27 cellular contexts compared by ENCODE assay signal in the genomic region with DNA sequence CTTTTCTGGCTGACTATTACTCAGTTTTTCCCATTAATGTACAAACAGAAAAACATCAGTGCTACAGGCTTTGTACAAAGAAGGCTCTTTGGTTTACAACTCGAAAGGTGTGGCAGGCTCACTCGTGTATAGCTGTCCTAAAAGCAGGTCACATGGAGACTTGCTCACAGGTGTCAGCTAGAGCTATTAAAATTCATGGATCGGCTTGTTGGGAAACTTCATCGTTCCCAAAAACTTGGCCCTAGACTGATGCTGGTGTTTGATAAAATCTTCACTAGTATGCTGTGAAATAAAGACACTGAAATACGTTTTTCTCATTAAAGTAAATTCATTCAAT.
"Had no signal": no experiment of that assay in that cellular context is flagged by ENCODE, and none has a peak within 500 bp of the region (broad histone marks: within the 10 kb centered on the region; RNA-seq: fewer than 3 reads in every experiment).

No MANE protein-coding gene starts in this region.

- H3K4me3 ChIP-seq: heart right ventricle, neural progenitor cell, stomach, testis, tibial artery, upper lobe of right lung, uterus had no signal

- H2AFZ ChIP-seq: neural progenitor cell, parathyroid adenoma had no signal

- H3K27me3 ChIP-seq: foreskin keratinocyte, heart right ventricle, neural progenitor cell, stomach, testis, tibial artery, upper lobe of right lung, uterus had no signal

- H3K4me2 ChIP-seq: neural progenitor cell had no signal

- H3K4me1 ChIP-seq: neural progenitor cell, testis, upper lobe of right lung had no signal

- H3K9ac ChIP-seq: neural progenitor cell, parathyroid adenoma had no signal

- FAIRE-seq: islet of Langerhans, small intestine had no signal

- DNase-seq: caudate nucleus; cerebellar nuclear complex; cortex of kidney; effector CD4-positive, alpha-beta T cell; endodermal cell; foreskin keratinocyte; glutamatergic neuron; heart right ventricle; hippocampal formation; mesenchymal stem cell; naive thymus-derived CD4-positive, alpha-beta T cell; right cardiac atrium; small intestine; stimulated activated CD4-positive, alpha-beta T cell treated with anti-CD3 and anti-CD28 coated beads, Interleukin-15, amount 100 ng/mL, for 24 hours; stimulated activated CD4-positive, alpha-beta T cell treated with anti-CD3 and anti-CD28 coated beads, Interleukin-4, amount 100 ng/mL, for 1 hour; stimulated activated CD8-positive, alpha-beta memory T cell treated with anti-CD3 and anti-CD28 coated beads, Interleukin-4, amount 100 ng/mL, for 48 hours; stimulated activated naive CD4-positive, alpha-beta T cell treated with Interleukin-2 at 50 U/mL for 16 hours; stomach; testis; tibial artery; upper lobe of right lung; uterus had no signal

- H3K27ac ChIP-seq: epithelial cell of prostate, foreskin keratinocyte, heart right ventricle, neural progenitor cell, parathyroid adenoma, stomach, testis, tibial artery, upper lobe of right lung, uterus had no signal

- ATAC-seq: esophagus mucosa; foreskin keratinocyte; heart right ventricle; naive thymus-derived CD4-positive, alpha-beta T cell; right cardiac atrium; upper lobe of right lung had no signal

- H3K9me3 ChIP-seq: heart right ventricle, stomach, testis, tibial artery, upper lobe of right lung, uterus had no signal

- H3K36me3 ChIP-seq: heart right ventricle, neural progenitor cell, stomach, tibial artery, upper lobe of right lung, uterus had no signal
